In the genomic region with DNA sequence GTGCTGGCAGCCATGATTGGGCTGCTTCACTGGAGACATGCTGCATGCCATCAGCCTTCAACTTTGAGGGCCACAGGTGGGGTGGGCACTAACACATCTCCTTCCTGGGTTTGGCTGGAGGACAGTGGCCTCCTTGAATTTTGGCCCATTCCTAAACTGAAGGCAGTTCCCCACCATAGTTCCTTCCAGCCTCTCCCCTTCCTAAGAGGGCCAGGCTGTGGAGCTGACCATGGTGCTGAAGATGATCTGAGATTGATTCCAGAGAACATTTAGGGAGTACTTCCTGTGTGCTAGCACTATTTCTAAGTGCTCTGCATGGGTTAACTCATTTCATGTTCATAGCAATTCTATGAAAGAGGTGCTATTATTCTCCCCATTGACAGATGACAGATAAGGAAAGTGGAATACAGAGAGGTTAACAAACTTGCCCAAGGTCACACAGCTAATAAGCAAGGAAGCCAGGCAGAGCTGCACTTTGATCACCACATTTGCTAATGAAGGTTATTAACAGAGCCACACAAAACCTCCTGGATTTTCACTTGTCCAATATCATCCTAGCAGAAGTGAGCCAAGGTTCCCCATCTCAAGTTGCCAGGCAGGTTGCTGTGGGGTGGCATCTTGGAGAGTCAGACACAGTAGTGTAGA, we compare ENCODE assay signal across 9 cellular contexts.
DNase-seq lines count a peak whose midpoint lies in the region; ATAC-seq and TF ChIP-seq lines count a peak whose summit lies in the region.
"Had no signal": no experiment of that assay in that cellular context is flagged by ENCODE, and none has a peak within 500 bp of the region (broad histone marks: within the 10 kb centered on the region; RNA-seq: fewer than 3 reads in every experiment).

No MANE protein-coding gene starts in this region.

- no peak overlapping the region for H3K27ac ChIP-seq in uterus

- no peaks in the 10 kb centered on the region for H3K27me3 ChIP-seq in uterus

- no peaks in the 10 kb centered on the region for H3K9me3 ChIP-seq in uterus

- no peak overlapping the region for H3K4me3 ChIP-seq in uterus

- in situ Hi-C loops in ACHN (cut with HindIII; ENCODE audit: low pct_ligation_motif_present, low pct_unique_long_range_greater_than_20kb, low sequenced_read_pairs) = no loop called here

- TF ChIP-seq POLR2A in uterus (IDR thresholded peaks at IDR 0.05) = no peak

- no peaks in the 10 kb centered on the region for H3K4me1 ChIP-seq in uterus

- intact Hi-C loops in uterus (cut with DNase I; ENCODE audit: low total_unique reads) = no loop called here

- peak; percentile 65 for DNase-seq in ACHN
- DNase-seq in HCEC 1CT = peak; percentile 21
- peak; percentile 34 for DNase-seq in UCSD-AML1 (lab: John Stamatoyannopoulos, UW; ENCODE audit: unreplicated experiment)
- DNase-seq in foreskin melanocyte = peak; percentile 25
- no peak for DNase-seq in uterus
- no peak for DNase-seq in cerebellum (ENCODE audit: low spot score)
- no peak for DNase-seq in GM19240 (ENCODE audit: insufficient read length, low spot score)
- DNase-seq: activated B cell treated with CpG ODN at 0.5 μM for 24 hours had no signal

- ATAC-seq in GM19023 (IDR thresholded peaks at IDR 0.05; ENCODE audit: unreplicated experiment) = no peak

- H3K36me3 ChIP-seq in uterus = no peaks in the 10 kb centered on the region

- no peak for TF ChIP-seq CTCF in uterus (IDR thresholded peaks at IDR 0.05)

Comparison
In these comparisons a context has a peak if more than half of its experiments do, and no peak if none do; other contexts are left out.
1. DNase-seq: peak in ACHN (single experiment), HCEC 1CT (single experiment), UCSD-AML1 (single experiment) and foreskin melanocyte (single experiment); none in uterus (0 of 2), cerebellum (single experiment) and GM19240 (single experiment).